8 cellular contexts compared by ENCODE assay signal in the genomic region with DNA sequence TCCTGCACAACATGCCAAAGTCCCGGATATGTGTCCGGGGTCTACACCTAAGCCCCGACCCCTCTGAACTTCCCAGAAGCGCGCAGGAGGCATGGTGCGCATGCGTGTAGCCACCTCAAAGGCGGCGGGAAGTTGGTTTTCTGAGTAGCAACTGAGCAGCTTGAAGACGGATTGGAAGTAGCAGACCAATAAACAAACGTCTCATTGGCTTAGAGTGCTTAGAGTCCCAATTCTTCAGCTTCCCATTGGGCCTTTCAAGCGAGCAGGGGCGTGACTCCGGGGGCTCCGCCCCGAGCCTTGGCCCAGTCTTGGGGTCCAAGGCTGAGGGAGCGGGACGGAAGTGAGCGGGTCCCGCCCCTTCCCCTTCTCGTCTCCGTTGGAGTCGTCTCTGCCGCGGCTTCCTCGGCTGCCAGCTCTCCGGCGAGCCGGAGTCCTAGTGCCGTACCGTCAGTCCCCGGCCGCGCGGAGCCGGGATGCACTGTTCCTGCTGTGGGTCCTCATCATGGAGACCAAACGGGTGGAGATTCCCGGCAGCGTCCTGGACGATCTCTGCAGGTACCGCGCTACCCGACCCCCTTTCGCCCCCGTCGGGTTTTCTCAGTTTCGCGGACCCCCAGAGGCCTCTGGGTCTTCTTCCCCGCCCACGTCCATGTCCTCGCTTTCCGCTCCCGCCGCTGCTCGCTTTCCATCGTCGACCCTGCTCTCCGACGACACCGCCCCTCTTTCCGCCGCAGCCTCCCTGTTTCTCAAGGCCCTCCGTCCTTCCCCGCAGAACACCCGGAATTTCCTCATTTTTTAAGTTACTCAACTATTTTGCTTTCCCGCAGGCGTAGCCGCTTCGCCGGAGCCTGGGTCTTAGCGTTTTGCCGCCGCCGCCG. TPM values are rescaled to one million over a fixed set of nuclear protein-coding genes. Genes with fewer than 3 reads are reported as not detected.
DNase-seq lines count a peak whose midpoint lies in the region; ATAC-seq, FAIRE-seq and TF ChIP-seq lines count a peak whose summit lies in the region.

Gene DCP2, plus strand, starts transcription at position 367 of the 878 bp plus-strand sequence. Its CDS starts 136 bp downstream, at position 503.

- no peaks in the 10 kb centered on the region for H3K27me3 Mint-ChIP-seq in T-cell

- ATAC-seq in HG02840 (IDR thresholded peaks at IDR 0.05; ENCODE audit: low FRiP score, unreplicated experiment): peak; percentile 98
- ATAC-seq in T-cell (replicated peaks in 1 of 4): peak; percentile 95 to 97 (median 96)

- H3K27ac ChIP-seq in adipose tissue (ENCODE audit: low read depth, low read length) (peak within 1 kb of the TSS; percentile 71), cardiac muscle cell (peak within 1 kb of the TSS; percentile 90), parathyroid adenoma (peak within 1 kb of the TSS; percentile 83), tibial nerve (peak within 1 kb of the TSS; percentile 68 to 93 (median 90))

- no peaks in the 10 kb centered on the region for H3K27me3 ChIP-seq in cardiac muscle cell
- H3K27me3 ChIP-seq in parathyroid adenoma (ENCODE audit: control insufficient read depth, insufficient read depth, low read length): no peaks in the 10 kb centered on the region
- H3K27me3 ChIP-seq in tibial nerve: no peaks in the 10 kb centered on the region

- H3K4me3 ChIP-seq in cardiac muscle cell (peak within 1 kb of the TSS; percentile 88), parathyroid adenoma (ENCODE audit: low read depth, low read length) (peak within 1 kb of the TSS; percentile 83), tibial nerve (peak within 1 kb of the TSS; percentile 82 to 99 (median 90))

- peak; percentile 99 for FAIRE-seq in GM12891 (lab: Jason Lieb, UNC)

- peaks cover 32% of the 10 kb centered on the region for H3K79me2 ChIP-seq in parathyroid adenoma

- peak within 1 kb of the TSS; percentile 95 to 99 (median 97) for H3K4me3 Mint-ChIP-seq in T-cell

- peak within 1 kb of the TSS; percentile 94 for H2AFZ ChIP-seq in parathyroid adenoma

- peaks cover 4% of the 10 kb centered on the region for H3K36me3 Mint-ChIP-seq in T-cell

- peak within 1 kb of the TSS; percentile 96 to 97 for H3K27ac Mint-ChIP-seq in T-cell

- POLR2A ChIA-PET in T-cell (lab: Charles Lee): interaction anchor here (0.5 to 1.2 kb wide), 10 partner anchors 9 to 199 kb away, joined by 3 to 13 read pairs (median 4); partner anchors contain the start of gene SRP19 (in 1 of the 2)

- 0% methylated on average over 73 to 75 of the region's 75 CpGs for WGBS in adipose tissue, 3 donors
- WGBS in tibial nerve, 2 donors: 0 to 1% methylated on average over 62 to 63 of the region's 75 CpGs

- H3K9me3 Mint-ChIP-seq in T-cell: no peaks in the 10 kb centered on the region

- TF ChIP-seq POLR2A in GM12891 (IDR thresholded peaks at IDR 0.05; ENCODE audit: low read depth, low read length) (peak; percentile 90), tibial nerve (IDR thresholded peaks at IDR 0.05) (peak; percentile 65)

- no peak for TF ChIP-seq CTCF in cardiac muscle cell (IDR thresholded peaks at IDR 0.05; ENCODE audit: low read depth, low read length)
- no peak for TF ChIP-seq CTCF in parathyroid adenoma (IDR thresholded peaks at IDR 0.05)
- TF ChIP-seq CTCF in tibial nerve (IDR thresholded peaks at IDR 0.05): peak in 1 of 5 experiments; percentile 44

- TF ChIP-seq EP300 in tibial nerve (IDR thresholded peaks at IDR 0.05): peak; percentile 73 to 88

- H3K9me3 ChIP-seq in cardiac muscle cell (ENCODE audit: low read depth) (no peaks in the 10 kb centered on the region), parathyroid adenoma (ENCODE audit: control insufficient read depth, low read length) (no peaks in the 10 kb centered on the region), tibial nerve (no peaks in the 10 kb centered on the region)

- H3K36me3 ChIP-seq in cardiac muscle cell (no peaks in the 10 kb centered on the region), parathyroid adenoma (ENCODE audit: control insufficient read depth, insufficient read depth, low read length) (no peaks in the 10 kb centered on the region), tibial nerve (peaks cover 0 to 6% (median 0%) of the 10 kb centered on the region in 3 donors)

- CTCF ChIA-PET in T-cell (lab: Charles Lee): interaction anchor here (0.5 to 2.0 kb wide), 21 partner anchors 9 to 636 kb away, joined by 3 to 25 read pairs (median 4); partner anchors contain the start of genes REEP5 (in 1 of the 2), SRP19 (in 1 of the 2) and YTHDC2 (in 1 of the 2)

- peak within 1 kb of the TSS; percentile 76 for H3K4me2 ChIP-seq in parathyroid adenoma (ENCODE audit: low read length)

- H3K9ac ChIP-seq in parathyroid adenoma: peak within 1 kb of the TSS; percentile 51

- H3K4me1 Mint-ChIP-seq in T-cell: peaks cover 45 to 56% (median 50%) of the 10 kb centered on the region in 3 donors

- H3K4me1 ChIP-seq in cardiac muscle cell (ENCODE audit: low read depth) (peaks cover 19% of the 10 kb centered on the region), parathyroid adenoma (peaks cover 6% of the 10 kb centered on the region), tibial nerve (peaks cover 0 to 44% (median 10%) of the 10 kb centered on the region in 4 donors)

- DNase-seq in GM12891 (ENCODE audit: insufficient read length, low spot score) (peak; percentile 81), NCI-H1436 treated with DMSO at 0.1 percent for 48 hours (lab: John Stamatoyannopoulos, UW) (peak; percentile 97), T-cell (peak; percentile 91 to 98 (median 95)), cardiac muscle cell (ENCODE audit: low read depth in 1 of 2, low spot score in 1 of 2) (peak; percentile 99), tibial nerve (ENCODE audit: low spot score in 2 of 2) (peak; percentile 84 to 92)

TF ChIP-seq in GM12891, 5 proteins besides CTCF, POLR2A, EP300 and RAD21:
- no peak for TF ChIP-seq POU2F2 (IDR thresholded peaks at IDR 0.05; ENCODE audit: low read depth, low read length)
- TF ChIP-seq TAF1 (IDR thresholded peaks at IDR 0.05; ENCODE audit: low read depth, low read length): peak; percentile 53
- peak; percentile 77 for TF ChIP-seq SPI1 (IDR thresholded peaks at IDR 0.05; ENCODE audit: low read depth, low read length)
- TF ChIP-seq POLR2AphosphoS5 (IDR thresholded peaks at IDR 0.05; ENCODE audit: low read depth, low read length): peak; percentile 84

RNA-seq across cellular contexts. Expression of gene DCP2, which starts in this region (rescaled TPM):
- 17.0 TPM for polyA plus RNA-seq in GM12891 (2012; ENCODE audit: low read depth, missing spikeins)
- total RNA-seq in T-cell (10 to 100 TPM; 68.6 to 88.5 (median 71.9) TPM), cardiac muscle cell (20.7 and 23.9 TPM in 2 replicates), tibial nerve (10 to 100 TPM; 26.7 to 35.3 (median 29.8) TPM)
- polyA plus RNA-seq in adipose tissue (10 to 100 TPM in 1 of 3 donors, 1 to 10 TPM in 2; 3.0 to 13.4 (median 7.6) TPM), cardiac muscle cell (17.6 and 19.9 TPM in 2 replicates)

Comparison
In these comparisons a context has a peak if more than half of its experiments do, and no peak if none do; other contexts are left out.
1. Peak in every context shown above with its lines: DNase-seq, ATAC-seq, H3K4me3 ChIP-seq and H3K27ac ChIP-seq.